1 cellular context compared by ENCODE assay signal in the genomic region with DNA sequence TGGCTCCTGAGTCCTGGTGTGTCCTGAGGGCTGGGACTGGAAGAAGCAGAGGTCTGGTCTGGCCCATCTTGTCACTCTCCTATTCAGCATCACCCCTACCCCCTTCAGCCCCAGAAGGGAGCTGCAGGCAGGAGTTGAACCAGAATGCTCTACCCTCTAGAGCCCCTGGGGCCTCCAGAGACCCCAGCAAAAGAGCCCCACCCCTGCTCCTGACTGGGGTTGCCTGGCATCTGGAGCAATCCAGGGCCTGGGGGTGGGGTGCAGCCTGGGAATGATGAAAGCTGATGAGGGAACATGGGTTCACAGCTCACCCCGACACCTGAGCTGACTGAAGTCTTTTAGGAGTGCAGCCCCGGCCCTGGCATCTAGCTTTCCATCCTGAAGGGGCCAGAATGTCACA.
TF ChIP-seq lines count a peak whose summit lies in the region.

No MANE protein-coding gene starts in this region.

TF ChIP-seq in WTC11, 78 proteins besides CTCF, POLR2A, EP300 and RAD21 (continued from another document):
- TF ChIP-seq, protein P1, sequence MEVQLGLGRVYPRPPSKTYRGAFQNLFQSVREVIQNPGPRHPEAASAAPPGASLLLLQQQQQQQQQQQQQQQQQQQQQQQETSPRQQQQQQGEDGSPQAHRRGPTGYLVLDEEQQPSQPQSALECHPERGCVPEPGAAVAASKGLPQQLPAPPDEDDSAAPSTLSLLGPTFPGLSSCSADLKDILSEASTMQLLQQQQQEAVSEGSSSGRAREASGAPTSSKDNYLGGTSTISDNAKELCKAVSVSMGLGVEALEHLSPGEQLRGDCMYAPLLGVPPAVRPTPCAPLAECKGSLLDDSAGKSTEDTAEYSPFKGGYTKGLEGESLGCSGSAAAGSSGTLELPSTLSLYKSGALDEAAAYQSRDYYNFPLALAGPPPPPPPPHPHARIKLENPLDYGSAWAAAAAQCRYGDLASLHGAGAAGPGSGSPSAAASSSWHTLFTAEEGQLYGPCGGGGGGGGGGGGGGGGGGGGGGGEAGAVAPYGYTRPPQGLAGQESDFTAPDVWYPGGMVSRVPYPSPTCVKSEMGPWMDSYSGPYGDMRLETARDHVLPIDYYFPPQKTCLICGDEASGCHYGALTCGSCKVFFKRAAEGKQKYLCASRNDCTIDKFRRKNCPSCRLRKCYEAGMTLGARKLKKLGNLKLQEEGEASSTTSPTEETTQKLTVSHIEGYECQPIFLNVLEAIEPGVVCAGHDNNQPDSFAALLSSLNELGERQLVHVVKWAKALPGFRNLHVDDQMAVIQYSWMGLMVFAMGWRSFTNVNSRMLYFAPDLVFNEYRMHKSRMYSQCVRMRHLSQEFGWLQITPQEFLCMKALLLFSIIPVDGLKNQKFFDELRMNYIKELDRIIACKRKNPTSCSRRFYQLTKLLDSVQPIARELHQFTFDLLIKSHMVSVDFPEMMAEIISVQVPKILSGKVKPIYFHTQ (CRISPR knock-in tag; IDR thresholded peaks at IDR 0.05): no peak
- no peak for TF ChIP-seq GRHL2 (CRISPR knock-in tag; IDR thresholded peaks at IDR 0.05; ENCODE audit: insufficient replicate concordance, severe bottlenecking)
- no peak for TF ChIP-seq CBFB (CRISPR knock-in tag; IDR thresholded peaks at IDR 0.05; ENCODE audit: low read depth)
- TF ChIP-seq HMGA2 (CRISPR knock-in tag; IDR thresholded peaks at IDR 0.05): no peak
- TF ChIP-seq, protein P2, sequence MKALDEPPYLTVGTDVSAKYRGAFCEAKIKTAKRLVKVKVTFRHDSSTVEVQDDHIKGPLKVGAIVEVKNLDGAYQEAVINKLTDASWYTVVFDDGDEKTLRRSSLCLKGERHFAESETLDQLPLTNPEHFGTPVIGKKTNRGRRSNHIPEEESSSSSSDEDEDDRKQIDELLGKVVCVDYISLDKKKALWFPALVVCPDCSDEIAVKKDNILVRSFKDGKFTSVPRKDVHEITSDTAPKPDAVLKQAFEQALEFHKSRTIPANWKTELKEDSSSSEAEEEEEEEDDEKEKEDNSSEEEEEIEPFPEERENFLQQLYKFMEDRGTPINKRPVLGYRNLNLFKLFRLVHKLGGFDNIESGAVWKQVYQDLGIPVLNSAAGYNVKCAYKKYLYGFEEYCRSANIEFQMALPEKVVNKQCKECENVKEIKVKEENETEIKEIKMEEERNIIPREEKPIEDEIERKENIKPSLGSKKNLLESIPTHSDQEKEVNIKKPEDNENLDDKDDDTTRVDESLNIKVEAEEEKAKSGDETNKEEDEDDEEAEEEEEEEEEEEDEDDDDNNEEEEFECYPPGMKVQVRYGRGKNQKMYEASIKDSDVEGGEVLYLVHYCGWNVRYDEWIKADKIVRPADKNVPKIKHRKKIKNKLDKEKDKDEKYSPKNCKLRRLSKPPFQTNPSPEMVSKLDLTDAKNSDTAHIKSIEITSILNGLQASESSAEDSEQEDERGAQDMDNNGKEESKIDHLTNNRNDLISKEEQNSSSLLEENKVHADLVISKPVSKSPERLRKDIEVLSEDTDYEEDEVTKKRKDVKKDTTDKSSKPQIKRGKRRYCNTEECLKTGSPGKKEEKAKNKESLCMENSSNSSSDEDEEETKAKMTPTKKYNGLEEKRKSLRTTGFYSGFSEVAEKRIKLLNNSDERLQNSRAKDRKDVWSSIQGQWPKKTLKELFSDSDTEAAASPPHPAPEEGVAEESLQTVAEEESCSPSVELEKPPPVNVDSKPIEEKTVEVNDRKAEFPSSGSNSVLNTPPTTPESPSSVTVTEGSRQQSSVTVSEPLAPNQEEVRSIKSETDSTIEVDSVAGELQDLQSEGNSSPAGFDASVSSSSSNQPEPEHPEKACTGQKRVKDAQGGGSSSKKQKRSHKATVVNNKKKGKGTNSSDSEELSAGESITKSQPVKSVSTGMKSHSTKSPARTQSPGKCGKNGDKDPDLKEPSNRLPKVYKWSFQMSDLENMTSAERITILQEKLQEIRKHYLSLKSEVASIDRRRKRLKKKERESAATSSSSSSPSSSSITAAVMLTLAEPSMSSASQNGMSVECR (CRISPR knock-in tag; IDR thresholded peaks at IDR 0.05; ENCODE audit: borderline replicate concordance): no peak
